In the genomic region with DNA sequence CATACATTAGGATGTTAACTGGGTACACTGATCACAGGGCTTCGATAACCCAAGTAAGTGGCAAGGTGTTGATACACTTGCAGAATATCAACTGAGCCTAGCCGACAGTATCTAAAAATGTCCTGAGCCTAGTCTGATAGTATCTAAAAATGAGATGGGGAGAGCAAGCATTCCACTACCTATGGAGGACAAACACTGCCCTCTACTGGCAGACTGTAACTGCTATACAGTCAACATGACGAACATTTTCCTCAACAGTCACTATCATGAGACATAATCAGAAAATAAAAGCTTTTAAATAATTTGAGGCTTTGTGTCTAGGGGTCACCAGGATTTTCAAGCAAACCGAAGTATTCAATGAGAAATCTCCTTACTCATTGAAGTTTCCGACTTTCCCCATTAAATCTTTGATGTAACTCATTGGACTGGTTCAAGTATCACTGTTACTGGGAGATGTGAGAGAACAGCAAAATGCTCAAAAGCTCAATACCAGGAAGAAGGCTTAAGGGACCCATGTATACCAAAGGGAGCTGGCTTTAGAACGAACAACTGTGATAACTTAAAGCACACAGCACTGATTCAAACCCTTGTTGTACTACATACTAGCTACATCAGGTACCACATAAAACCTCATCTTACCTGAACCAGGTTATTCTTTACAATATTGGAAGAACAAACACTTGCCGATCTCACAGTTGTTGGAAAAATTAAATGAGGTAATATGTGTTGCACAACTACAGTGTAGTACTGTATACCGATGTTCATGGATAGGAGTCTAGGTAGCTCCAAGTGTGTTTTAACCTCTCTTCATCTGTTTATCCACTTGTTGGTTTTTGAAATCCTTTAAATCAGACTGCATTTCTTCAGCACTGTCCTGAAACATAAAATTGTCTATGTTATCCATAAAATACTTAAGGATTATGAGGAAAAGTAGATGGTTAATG, we compare ENCODE assay signal across 8 cellular contexts. TPM values are rescaled to one million over a fixed set of nuclear protein-coding genes. Genes with fewer than 3 reads are reported as not detected.
DNase-seq lines count a peak whose midpoint lies in the region; ATAC-seq and TF ChIP-seq lines count a peak whose summit lies in the region.

No MANE protein-coding gene starts in this region.

- peak; percentile 90 for ATAC-seq in activated CD8-positive, alpha-beta T cell treated with anti-CD3 and anti-CD28 coated beads, Interleukin-2, amount 10 ng/mL, durations not matched to agents 7 days and 5 days
- peak; percentile 97 for ATAC-seq in naive B cell (ENCODE audit: low read depth in 2 of 2)
- no peak for ATAC-seq in GM19455 (IDR thresholded peaks at IDR 0.05; ENCODE audit: unreplicated experiment)

- no peak overlapping the region for H3K4me3 Mint-ChIP-seq in activated CD8-positive, alpha-beta T cell treated with anti-CD3 and anti-CD28 coated beads, Interleukin-2, amount 10 ng/mL, durations not matched to agents 7 days and 5 days
- no peak overlapping the region for H3K4me3 Mint-ChIP-seq in naive B cell
- H3K4me3 Mint-ChIP-seq in stimulated activated naive CD8-positive, alpha-beta T cell treated with anti-CD3 and anti-CD28 coated beads, Interleukin-15, Interleukin-2, amounts not matched to agents 100 ng/mL and 50 ng/mL, for 24 hours: no peak overlapping the region

- H3K4me1 Mint-ChIP-seq in activated CD8-positive, alpha-beta T cell treated with anti-CD3 and anti-CD28 coated beads, Interleukin-2, amount 10 ng/mL, durations not matched to agents 7 days and 5 days (ENCODE audit: low read depth): peaks cover 12% of the 10 kb centered on the region
- peaks cover 18 to 32% (median 23%) of the 10 kb centered on the region in 3 donors for H3K4me1 Mint-ChIP-seq in naive B cell
- peaks cover 18% of the 10 kb centered on the region for H3K4me1 Mint-ChIP-seq in stimulated activated naive CD8-positive, alpha-beta T cell treated with anti-CD3 and anti-CD28 coated beads, Interleukin-15, Interleukin-2, amounts not matched to agents 100 ng/mL and 50 ng/mL, for 24 hours (ENCODE audit: low read depth)

- no peaks in the 10 kb centered on the region for H3K9me3 Mint-ChIP-seq in activated CD8-positive, alpha-beta T cell treated with anti-CD3 and anti-CD28 coated beads, Interleukin-2, amount 10 ng/mL, durations not matched to agents 7 days and 5 days (ENCODE audit: insufficient read depth)
- H3K9me3 Mint-ChIP-seq in naive B cell: no peaks in the 10 kb centered on the region
- H3K9me3 Mint-ChIP-seq in stimulated activated naive CD8-positive, alpha-beta T cell treated with anti-CD3 and anti-CD28 coated beads, Interleukin-15, Interleukin-2, amounts not matched to agents 100 ng/mL and 50 ng/mL, for 24 hours: no peaks in the 10 kb centered on the region

- H3K36me3 Mint-ChIP-seq in activated CD8-positive, alpha-beta T cell treated with anti-CD3 and anti-CD28 coated beads, Interleukin-2, amount 10 ng/mL, durations not matched to agents 7 days and 5 days (ENCODE audit: low read depth): peaks cover 48% of the 10 kb centered on the region
- H3K36me3 Mint-ChIP-seq in naive B cell: peaks cover 0 to 4% of the 10 kb centered on the region in 2 donors
- peaks cover 48% of the 10 kb centered on the region for H3K36me3 Mint-ChIP-seq in stimulated activated naive CD8-positive, alpha-beta T cell treated with anti-CD3 and anti-CD28 coated beads, Interleukin-15, Interleukin-2, amounts not matched to agents 100 ng/mL and 50 ng/mL, for 24 hours (ENCODE audit: low read depth)

- peak; percentile 49 for DNase-seq in GF-D8 (lab: John Stamatoyannopoulos, UW)
- peak; percentile 52 for DNase-seq in HPDE6-E6E7 (ENCODE audit: extremely low spot score)
- DNase-seq in NCI-H82 (lab: John Stamatoyannopoulos, UW): peak; percentile 96
- peak; percentile 80 for DNase-seq in activated CD8-positive, alpha-beta T cell treated with anti-CD3 and anti-CD28 coated beads, Interleukin-2, amount 10 ng/mL, durations not matched to agents 7 days and 5 days
- peak; percentile 85 to 91 for DNase-seq in erythroblast (lab: John Stamatoyannopoulos, UW)
- DNase-seq in naive B cell: peak; percentile 69

- H3K27ac Mint-ChIP-seq in activated CD8-positive, alpha-beta T cell treated with anti-CD3 and anti-CD28 coated beads, Interleukin-2, amount 10 ng/mL, durations not matched to agents 7 days and 5 days: peak overlapping the region; percentile 31
- H3K27ac Mint-ChIP-seq in naive B cell: peak overlapping the region in 4 of 6 donors; percentile 5 to 59 (median 28)
- peak overlapping the region; percentile 46 for H3K27ac Mint-ChIP-seq in stimulated activated naive CD8-positive, alpha-beta T cell treated with anti-CD3 and anti-CD28 coated beads, Interleukin-15, Interleukin-2, amounts not matched to agents 100 ng/mL and 50 ng/mL, for 24 hours

- TF ChIP-seq POLR2A in erythroblast (IDR thresholded peaks at IDR 0.05; ENCODE audit: low read length): no peak

- CTCF ChIA-PET in activated CD8-positive, alpha-beta T cell treated with anti-CD3 and anti-CD28 coated beads, Interleukin-2, amount 10 ng/mL, durations not matched to agents 7 days and 5 days (lab: Charles Lee): interaction anchor here (0.5 to 9.6 kb wide), 45 partner anchors 9 to 586 kb away, joined by 3 to 231 read pairs (median 5); a partner anchor contains a TSS

- no peaks in the 10 kb centered on the region for H3K27me3 Mint-ChIP-seq in activated CD8-positive, alpha-beta T cell treated with anti-CD3 and anti-CD28 coated beads, Interleukin-2, amount 10 ng/mL, durations not matched to agents 7 days and 5 days (ENCODE audit: low read depth)
- H3K27me3 Mint-ChIP-seq in naive B cell: no peaks in the 10 kb centered on the region
- no peaks in the 10 kb centered on the region for H3K27me3 Mint-ChIP-seq in stimulated activated naive CD8-positive, alpha-beta T cell treated with anti-CD3 and anti-CD28 coated beads, Interleukin-15, Interleukin-2, amounts not matched to agents 100 ng/mL and 50 ng/mL, for 24 hours

- POLR2A ChIA-PET in activated CD8-positive, alpha-beta T cell treated with anti-CD3 and anti-CD28 coated beads, Interleukin-2, amount 10 ng/mL, durations not matched to agents 7 days and 5 days (lab: Charles Lee): interaction anchor here (1.0 to 1.8 kb wide), 3 partner anchors 13 to 53 kb away, joined by 3 to 7 read pairs (median 6); a partner anchor contains a TSS

RNA-seq across cellular contexts. Expression of a gene that starts 31.1 kb away (rescaled TPM):
- total RNA-seq in activated CD8-positive, alpha-beta T cell treated with anti-CD3 and anti-CD28 coated beads, Interleukin-2, amount 10 ng/mL, durations not matched to agents 7 days and 5 days: under 1 TPM; 0.18 to 0.21 TPM
- polyA plus RNA-seq in naive B cell (ENCODE audit: low read depth in 6 of 6): 1 to 10 TPM in 5 of 6 donors, under 1 TPM in 1; 0.96 to 5.4 (median 4.0) TPM

RNA-seq across cellular contexts. Expression of a gene that starts 38.6 kb away (rescaled TPM):
- total RNA-seq in activated CD8-positive, alpha-beta T cell treated with anti-CD3 and anti-CD28 coated beads, Interleukin-2, amount 10 ng/mL, durations not matched to agents 7 days and 5 days: 100 to 1,000 TPM; 236 to 237 TPM
- polyA plus RNA-seq in naive B cell (ENCODE audit: low read depth in 6 of 6): 10 to 100 TPM in 5 of 6 donors, 1 to 10 TPM in 1; 4.9 to 18.9 (median 16.2) TPM
